In genomic region chr4:144451771-144452170, GRCh38 we compare ENCODE assay signal across 17 cellular contexts.
A peak's percentile ranks its signal among the peaks of the same experiment; 100 is the strongest.
DNase-seq lines count a peak whose midpoint lies in the region; ATAC-seq and TF ChIP-seq lines count a peak whose summit lies in the region.
"Had no signal": no experiment of that assay in that cellular context is flagged by ENCODE, and none has a peak within 500 bp of the region (broad histone marks: within the 10 kb centered on the region; RNA-seq: fewer than 3 reads in every experiment).

No MANE protein-coding gene starts in this region.

- peak; percentile 91 for DNase-seq in OCI-M1 (lab: John Stamatoyannopoulos, UW)
- DNase-seq in fibroblast of pulmonary artery (ENCODE audit: low read depth): peak; percentile 1
- no peak for DNase-seq in smooth muscle cell (lab: John Stamatoyannopoulos, UW; ENCODE audit: unreplicated experiment)
- no peak for DNase-seq in posterior vena cava (ENCODE audit: low spot score)
- no peak for DNase-seq in osteoblast (ENCODE audit: insufficient read length, low spot score, missing footprints)
- DNase-seq: 8988T; CD4-positive, alpha-beta memory T cell; COR-L47; DND-41; GDM1; GM23248 had no signal

- WGBS in smooth muscle cell (ENCODE audit: low lambda C conversion rate): 52% methylated on average over 3 of the region's 3 CpGs

- no peak overlapping the region for H3K9ac ChIP-seq in BLaER1
- no peak overlapping the region for H3K9ac ChIP-seq in smooth muscle cell (ENCODE audit: low read depth)
- H3K9ac ChIP-seq: GM23248 had no signal

- peaks cover 8% of the 10 kb centered on the region; the same call in 1 of the 2 replicates for H3K4me1 ChIP-seq in BLaER1
- H3K4me1 ChIP-seq in smooth muscle cell (ENCODE audit: low read depth): no peaks in the 10 kb centered on the region
- no peaks in the 10 kb centered on the region for H3K4me1 ChIP-seq in osteoblast (ENCODE audit: insufficient read depth, low read length)

- H2AFZ ChIP-seq in smooth muscle cell (ENCODE audit: low read depth): no peak overlapping the region
- no peak overlapping the region for H2AFZ ChIP-seq in osteoblast (ENCODE audit: low read length)
- H2AFZ ChIP-seq: GM23248 had no signal

- H3K27me3 ChIP-seq in BLaER1 (no peaks in the 10 kb centered on the region), smooth muscle cell (ENCODE audit: low read depth) (peaks cover 30% of the 10 kb centered on the region), osteoblast (ENCODE audit: insufficient read depth, low read length) (no peaks in the 10 kb centered on the region)

- H3F3A ChIP-seq in smooth muscle cell (ENCODE audit: low read depth): peaks cover 3% of the 10 kb centered on the region

- TF ChIP-seq CTCF in fibroblast of pulmonary artery (IDR thresholded peaks at IDR 0.05; ENCODE audit: low read length, missing control alignments) (no peak), smooth muscle cell (IDR thresholded peaks at IDR 0.05; ENCODE audit: borderline replicate concordance, insufficient read depth, poor library complexity, severe bottlenecking) (no peak), osteoblast (IDR thresholded peaks at IDR 0.05; ENCODE audit: extremely low read depth, low read depth, low read length) (no peak)

- H3K4me3 ChIP-seq in BLaER1 (no peak overlapping the region), fibroblast of pulmonary artery (replicated peaks; ENCODE audit: low read depth, low read length) (no peak overlapping the region), smooth muscle cell (no peak overlapping the region), osteoblast (ENCODE audit: insufficient read depth, low read length) (no peak overlapping the region)
- H3K4me3 ChIP-seq: GM23248, K562 had no signal

- intact Hi-C loops in posterior vena cava (cut with DNase I): no loop called here

- H3K27ac ChIP-seq in BLaER1 (no peak overlapping the region), smooth muscle cell (ENCODE audit: low read depth) (no peak overlapping the region), osteoblast (ENCODE audit: low read depth, low read length) (no peak overlapping the region)
- H3K27ac ChIP-seq: C4-2B, GM23248 had no signal

- no peak for ATAC-seq in GM18519 (IDR thresholded peaks at IDR 0.05; ENCODE audit: low FRiP score, unreplicated experiment)
- ATAC-seq: HCT116, HepG2, K562 had no signal

- H3K79me2 ChIP-seq in smooth muscle cell (ENCODE audit: low read depth) (no peaks in the 10 kb centered on the region), osteoblast (ENCODE audit: insufficient read depth, low read length) (no peaks in the 10 kb centered on the region)

- no peaks in the 10 kb centered on the region for H4K20me1 ChIP-seq in BLaER1
- H4K20me1 ChIP-seq in smooth muscle cell (ENCODE audit: low read depth): no peaks in the 10 kb centered on the region
- no peaks in the 10 kb centered on the region for H4K20me1 ChIP-seq in osteoblast (ENCODE audit: insufficient read depth, low read length)

- H3K36me3 ChIP-seq in BLaER1 (no peaks in the 10 kb centered on the region), smooth muscle cell (ENCODE audit: low read depth) (no peaks in the 10 kb centered on the region), osteoblast (ENCODE audit: insufficient read depth, low read length) (no peaks in the 10 kb centered on the region)

- H3K4me2 ChIP-seq in BLaER1: peak overlapping the region; percentile 10; the same call in 1 of the 2 replicates
- peak overlapping the region; percentile 3 for H3K4me2 ChIP-seq in smooth muscle cell
- no peak overlapping the region for H3K4me2 ChIP-seq in osteoblast (ENCODE audit: insufficient read depth, low read length)

- H3K9me3 ChIP-seq in BLaER1: no peaks in the 10 kb centered on the region
- no peaks in the 10 kb centered on the region for H3K9me3 ChIP-seq in smooth muscle cell (replicated peaks; ENCODE audit: low read depth)
- H3K9me3 ChIP-seq in osteoblast (ENCODE audit: low read depth, low read length): no peaks in the 10 kb centered on the region

Comparison
In these comparisons a context has a peak if more than half of its experiments do, and no peak if none do; other contexts are left out.
1. DNase-seq: peak in OCI-M1 (single experiment) and fibroblast of pulmonary artery (single experiment); none in smooth muscle cell (single experiment), posterior vena cava (single experiment) and osteoblast (single experiment).